ENCODE assay signal across 8 cellular contexts in genomic region chr11:64271339-64272132, GRCh38. TPM values are rescaled to one million over a fixed set of nuclear protein-coding genes. Genes with fewer than 3 reads are reported as not detected.
DNase-seq lines count a peak whose midpoint lies in the region; ATAC-seq and TF ChIP-seq lines count a peak whose summit lies in the region.

No MANE protein-coding gene starts in this region.

- peak overlapping the region; percentile 77 for H3K4me3 ChIP-seq in LNCaP clone FGC (ENCODE audit: low read depth, low read length)
- peak overlapping the region; percentile 75 for H3K4me3 ChIP-seq in fibroblast of the aortic adventitia (ENCODE audit: low read depth, low read length)

- H3K4me1 Mint-ChIP-seq in nephron = peaks cover 7% of the 10 kb centered on the region

- no peak for ATAC-seq in GM21619 (IDR thresholded peaks at IDR 0.05; ENCODE audit: unreplicated experiment)

- peaks cover 4% of the 10 kb centered on the region for H3K36me3 Mint-ChIP-seq in nephron (ENCODE audit: low read depth)

- no peaks in the 10 kb centered on the region for H3K27me3 Mint-ChIP-seq in nephron (ENCODE audit: low read depth)

- H3K4me3 Mint-ChIP-seq in nephron = peak overlapping the region; percentile 94 to 97 (median 96)

- TF ChIP-seq CTCF in LNCaP clone FGC (IDR thresholded peaks at IDR 0.05; ENCODE audit: control insufficient read depth, extremely low read depth, insufficient read depth) = peak; percentile 39
- no peak for TF ChIP-seq CTCF in fibroblast of the aortic adventitia (IDR thresholded peaks at IDR 0.05; ENCODE audit: insufficient read depth, low read length)
- TF ChIP-seq CTCF in nephron (IDR thresholded peaks at IDR 0.05; ENCODE audit: unreplicated experiment in 3 of 3) = peak in 2 of 3 experiments; percentile 15 to 49

- H3K27ac Mint-ChIP-seq in nephron = peak overlapping the region; percentile 85 to 98 (median 95)

- DNase-seq in EH (ENCODE audit: low read depth) (peak; percentile 91), LNCaP clone FGC (ENCODE audit: low read depth) (peak; percentile 91), SHP77 (lab: John Stamatoyannopoulos, UW) (peak; percentile 84 to 93), fibroblast of the aortic adventitia (ENCODE audit: low read depth) (peak; percentile 92)
- peak; percentile 93 for DNase-seq in activated effector memory CD4-positive, alpha-beta T cell treated with anti-CD3 and anti-CD28 coated beads, Interleukin-2, amount 50 U/mL, for 16 hours
- peak; percentile 77 to 88 (median 84) for DNase-seq in stimulated activated naive CD4-positive, alpha-beta T cell (lab: John Stamatoyannopoulos, UW)

- no peaks in the 10 kb centered on the region for H3K9me3 Mint-ChIP-seq in nephron

RNA-seq across cellular contexts. Expression of gene BAD, which starts 12.9 kb away (rescaled TPM):
- 56.2 and 69.6 TPM in 2 replicates for total RNA-seq in fibroblast of the aortic adventitia (ENCODE audit: low replicate concordance)

RNA-seq across cellular contexts. Expression of gene GPR137, which starts 14.1 kb away (rescaled TPM):
- total RNA-seq in fibroblast of the aortic adventitia (ENCODE audit: low replicate concordance) = 14.4 and 20.3 TPM in 2 replicates

RNA-seq across cellular contexts. Expression of gene KCNK4, which starts 19.6 kb away (rescaled TPM):
- not detected in 2 replicates for total RNA-seq in fibroblast of the aortic adventitia (ENCODE audit: low replicate concordance)

RNA-seq across cellular contexts. Expression of gene PLCB3, which starts 20.2 kb away (rescaled TPM):
- 22.5 and 47.5 TPM in 2 replicates for total RNA-seq in fibroblast of the aortic adventitia (ENCODE audit: low replicate concordance)

RNA-seq across cellular contexts. Expression of gene PPP1R14B, which starts 24.8 kb away (rescaled TPM):
- total RNA-seq in fibroblast of the aortic adventitia (ENCODE audit: low replicate concordance) = 42.1 and 264 TPM in 2 replicates
